14 cellular contexts compared by ENCODE assay signal in genomic region chr20:32470940-32471339, GRCh38.
DNase-seq lines count a peak whose midpoint lies in the region; ATAC-seq and TF ChIP-seq lines count a peak whose summit lies in the region.
"Had no signal": no experiment of that assay in that cellular context is flagged by ENCODE, and none has a peak within 500 bp of the region (broad histone marks: within the 10 kb centered on the region; RNA-seq: fewer than 3 reads in every experiment).

No MANE protein-coding gene starts in this region.

- TF ChIP-seq CTCF in right atrium auricular region (IDR thresholded peaks at IDR 0.05) (no peak), parathyroid adenoma (IDR thresholded peaks at IDR 0.05) (no peak), glutamatergic neuron (IDR thresholded peaks at IDR 0.05; ENCODE audit: partially characterized antibody, unreplicated experiment) (no peak)

- H3K27ac ChIP-seq in BLaER1 (peak overlapping the region; percentile 90), KOPT-K1 (ENCODE audit: low read depth, low read length, poor library complexity, severe bottlenecking) (peak overlapping the region; percentile 8), right atrium auricular region (peak overlapping the region; percentile 53 to 55), parathyroid adenoma (peak overlapping the region; percentile 32)

- peaks cover 90% of the 10 kb centered on the region for H3K4me1 ChIP-seq in BLaER1
- peaks cover 0 to 95% of the 10 kb centered on the region in 2 donors for H3K4me1 ChIP-seq in right atrium auricular region
- peaks cover 15% of the 10 kb centered on the region for H3K4me1 ChIP-seq in parathyroid adenoma

- peaks cover 16% of the 10 kb centered on the region for H3K9me3 Mint-ChIP-seq in glutamatergic neuron (ENCODE audit: unreplicated experiment)
- H3K9me3 Mint-ChIP-seq: activated naive CD4-positive, alpha-beta T cell treated with anti-CD3 and anti-CD28 coated beads, Interleukin-2, amount 50 U/mL, for 24 hours had no signal

- H3K36me3 Mint-ChIP-seq in glutamatergic neuron (ENCODE audit: unreplicated experiment): no peaks in the 10 kb centered on the region
- H3K36me3 Mint-ChIP-seq: activated naive CD4-positive, alpha-beta T cell treated with anti-CD3 and anti-CD28 coated beads, Interleukin-2, amount 50 U/mL, for 24 hours had no signal

- H3K27me3 ChIP-seq in BLaER1: no peaks in the 10 kb centered on the region
- H3K27me3 ChIP-seq in right atrium auricular region: no peaks in the 10 kb centered on the region
- no peaks in the 10 kb centered on the region for H3K27me3 ChIP-seq in parathyroid adenoma (ENCODE audit: control insufficient read depth, insufficient read depth, low read length)
- H3K27me3 ChIP-seq: colonic mucosa had no signal

- H3K4me3 ChIP-seq in BLaER1: no peak overlapping the region
- no peak overlapping the region for H3K4me3 ChIP-seq in right atrium auricular region
- H3K4me3 ChIP-seq in parathyroid adenoma (ENCODE audit: low read depth, low read length): no peak overlapping the region
- H3K4me3 ChIP-seq: colonic mucosa had no signal

- H3K27me3 Mint-ChIP-seq in glutamatergic neuron (ENCODE audit: unreplicated experiment): peaks cover 16% of the 10 kb centered on the region
- H3K27me3 Mint-ChIP-seq: activated naive CD4-positive, alpha-beta T cell treated with anti-CD3 and anti-CD28 coated beads, Interleukin-2, amount 50 U/mL, for 24 hours had no signal

- peaks cover 53% of the 10 kb centered on the region for H3K79me2 ChIP-seq in parathyroid adenoma

- H3K9me3 ChIP-seq in BLaER1 (no peaks in the 10 kb centered on the region), KOPT-K1 (ENCODE audit: insufficient read depth, low read length, poor library complexity, severe bottlenecking) (no peaks in the 10 kb centered on the region), right atrium auricular region (no peaks in the 10 kb centered on the region), parathyroid adenoma (ENCODE audit: control insufficient read depth, low read length) (no peaks in the 10 kb centered on the region)
- H3K9me3 ChIP-seq: colonic mucosa had no signal

- H3K4me2 ChIP-seq in BLaER1 (peak overlapping the region; percentile 95), parathyroid adenoma (ENCODE audit: low read length) (no peak overlapping the region)

- no peak overlapping the region for H2AFZ ChIP-seq in parathyroid adenoma

- no peak overlapping the region for H3K4me3 Mint-ChIP-seq in glutamatergic neuron (ENCODE audit: unreplicated experiment)
- H3K4me3 Mint-ChIP-seq: activated naive CD4-positive, alpha-beta T cell treated with anti-CD3 and anti-CD28 coated beads, Interleukin-2, amount 50 U/mL, for 24 hours had no signal

- peaks cover 95% of the 10 kb centered on the region for H4K20me1 ChIP-seq in BLaER1

- H3K36me3 ChIP-seq in BLaER1 (peaks cover 65% of the 10 kb centered on the region), KOPT-K1 (ENCODE audit: insufficient read depth, low read length) (peaks cover 74% of the 10 kb centered on the region), right atrium auricular region (no peaks in the 10 kb centered on the region), parathyroid adenoma (ENCODE audit: control insufficient read depth, insufficient read depth, low read length) (no peaks in the 10 kb centered on the region)

- ATAC-seq in GM19395 (IDR thresholded peaks at IDR 0.05; ENCODE audit: unreplicated experiment): no peak
- no peak for ATAC-seq in GM21619 (IDR thresholded peaks at IDR 0.05; ENCODE audit: unreplicated experiment)

- DNase-seq in right atrium auricular region (ENCODE audit: low spot score) (no peak), glutamatergic neuron (no peak), NCI-H748 (lab: John Stamatoyannopoulos, UW; ENCODE audit: unreplicated experiment) (no peak)
- DNase-seq: NCI-H2029 treated with DMSO at 0.1 percent for 48 hours; NCI-H774; SHP77 treated with DMSO at 0.1 percent for 48 hours; stimulated activated CD4-positive, alpha-beta T cell treated with anti-CD3 and anti-CD28 coated beads, Interleukin-12 subunit alpha, Interleukin-12 subunit beta, amount 100 ng/mL, for 4 hours had no signal

- H3K9ac ChIP-seq in BLaER1 (peak overlapping the region; percentile 40), parathyroid adenoma (no peak overlapping the region)

- peaks cover 19% of the 10 kb centered on the region for H3K4me1 Mint-ChIP-seq in glutamatergic neuron (ENCODE audit: low read depth, unreplicated experiment)

- H3K27ac Mint-ChIP-seq in glutamatergic neuron (ENCODE audit: unreplicated experiment): no peak overlapping the region

Comparison
In these comparisons a context has a peak if more than half of its experiments do, and no peak if none do; other contexts are left out.
1. H3K27ac ChIP-seq: peak in every context shown above with its lines; median percentile 90 in BLaER1; 54 in right atrium auricular region; 32 in parathyroid adenoma; 8 in KOPT-K1.